In genomic region chr6:167645383-167645782, GRCh38 we compare ENCODE assay signal across 22 cellular contexts.
"Had no signal": no experiment of that assay in that cellular context is flagged by ENCODE, and none has a peak within 500 bp of the region (broad histone marks: within the 10 kb centered on the region; RNA-seq: fewer than 3 reads in every experiment).

No MANE protein-coding gene starts in this region.

- H3K27me3 Mint-ChIP-seq: type B pancreatic cell had no signal

- DNase-seq: colonic mucosa; effector CD4-positive, alpha-beta T cell; endodermal cell; gastrocnemius medialis; heart right ventricle; hypothalamus; kidney glomerular epithelial cell; lower lobe of right lung; midbrain; sigmoid colon; stimulated activated CD4-positive, alpha-beta T cell treated with anti-CD3 and anti-CD28 coated beads, Interleukin-12 subunit alpha, Interleukin-12 subunit beta, amount 100 ng/mL, for 4 hours; stimulated activated CD4-positive, alpha-beta T cell treated with anti-CD3 and anti-CD28 coated beads, Interleukin-2, amount 100 ng/mL, for 48 hours; stimulated activated naive CD8-positive, alpha-beta T cell treated with anti-CD3 and anti-CD28 coated beads, Interleukin-15, Interleukin-2, amounts not matched to agents 100 U/mL and 50 U/mL, for 24 hours; thyroid gland; uterus had no signal

- H3K27me3 ChIP-seq: colonic mucosa, right atrium auricular region, thyroid gland, uterus had no signal

- H3K4me1 ChIP-seq: colonic mucosa, gastrocnemius medialis, lower lobe of right lung, right atrium auricular region, sigmoid colon, suprapubic skin, thyroid gland, uterus had no signal

- H3K9me3 ChIP-seq: colonic mucosa, esophagus muscularis mucosa, gastrocnemius medialis, heart right ventricle, lower lobe of right lung, right atrium auricular region, sigmoid colon, suprapubic skin, thyroid gland, uterus had no signal

- H3K4me3 Mint-ChIP-seq: endodermal cell; memory B cell; stimulated activated effector memory CD8-positive, alpha-beta T cell treated with anti-CD3 and anti-CD28 coated beads, Interleukin-12 subunit alpha, Interleukin-12 subunit beta, amount 100 ng/mL, for 72 hours; type B pancreatic cell had no signal

- H3K9me3 Mint-ChIP-seq: type B pancreatic cell had no signal

- H3K36me3 ChIP-seq: colonic mucosa, esophagus muscularis mucosa, gastrocnemius medialis, heart right ventricle, lower lobe of right lung, right atrium auricular region, sigmoid colon, suprapubic skin, thyroid gland, uterus had no signal

- H3K36me3 Mint-ChIP-seq: stimulated activated effector memory CD8-positive, alpha-beta T cell treated with anti-CD3 and anti-CD28 coated beads, Interleukin-12 subunit alpha, Interleukin-12 subunit beta, amount 100 ng/mL, for 72 hours; type B pancreatic cell had no signal

- H3K4me3 ChIP-seq: colonic mucosa, esophagus muscularis mucosa, gastrocnemius medialis, lower lobe of right lung, sigmoid colon, skin epidermis, suprapubic skin, thyroid gland, uterus had no signal

- H3K27ac ChIP-seq: colonic mucosa, esophagus muscularis mucosa, gastrocnemius medialis, heart right ventricle, lower lobe of right lung, sigmoid colon, skin epidermis, suprapubic skin, thyroid gland, uterus had no signal

- H3K4me1 Mint-ChIP-seq: stimulated activated effector memory CD8-positive, alpha-beta T cell treated with anti-CD3 and anti-CD28 coated beads, Interleukin-12 subunit alpha, Interleukin-12 subunit beta, amount 100 ng/mL, for 72 hours had no signal

- H3K27ac Mint-ChIP-seq: endodermal cell; memory B cell; stimulated activated effector memory CD8-positive, alpha-beta T cell treated with anti-CD3 and anti-CD28 coated beads, Interleukin-12 subunit alpha, Interleukin-12 subunit beta, amount 100 ng/mL, for 72 hours; type B pancreatic cell had no signal
